Comparison of ENCODE assay signal across 14 cellular contexts in the genomic region with DNA sequence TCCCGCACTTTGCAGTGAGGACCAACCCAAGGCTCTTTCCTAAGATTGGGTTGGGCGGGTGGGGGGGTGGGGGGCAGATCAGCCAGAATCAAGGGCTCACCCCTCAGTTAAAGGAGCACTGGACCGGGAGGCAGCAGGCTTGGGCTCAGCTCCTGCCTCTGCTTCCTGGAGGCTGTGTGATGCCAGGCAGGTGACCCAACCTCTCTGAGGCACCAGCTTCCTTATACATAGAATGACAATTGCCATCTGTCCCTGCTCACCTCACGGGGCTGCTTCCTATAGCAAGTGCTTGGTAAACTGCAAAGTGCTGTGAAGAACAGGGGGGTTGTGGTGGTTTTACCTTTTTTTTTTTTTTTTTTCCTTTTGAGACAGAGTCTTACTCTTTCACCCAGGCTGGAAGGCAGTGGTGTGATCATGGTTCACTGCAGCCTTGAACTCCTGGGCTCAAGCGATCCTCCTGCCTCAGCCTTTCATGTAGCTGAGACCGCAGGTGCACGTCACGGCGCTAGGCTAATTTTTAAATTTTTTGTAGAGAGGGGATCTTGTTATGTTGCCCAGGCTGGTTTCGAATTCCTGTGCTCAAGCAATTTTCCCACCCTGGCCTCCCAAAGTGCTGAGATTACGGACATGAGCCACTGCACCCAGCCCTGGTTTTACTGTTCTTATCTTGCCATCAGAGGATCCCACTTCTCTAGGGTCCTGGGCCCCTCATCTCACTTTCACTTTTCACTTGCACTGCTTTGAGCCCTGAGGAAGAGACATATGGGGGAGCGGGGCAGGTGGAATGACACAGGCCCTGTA. TPM values are rescaled to one million over a fixed set of nuclear protein-coding genes. Genes with fewer than 3 reads are reported as not detected.
DNase-seq lines count a peak whose midpoint lies in the region; FAIRE-seq and TF ChIP-seq lines count a peak whose summit lies in the region.
"Had no signal": no experiment of that assay in that cellular context is flagged by ENCODE, and none has a peak within 500 bp of the region (broad histone marks: within the 10 kb centered on the region; RNA-seq: fewer than 3 reads in every experiment).

No MANE protein-coding gene starts in this region.

- H3K79me2 ChIP-seq in H9 (ENCODE audit: insufficient read depth, low read length), result no peaks in the 10 kb centered on the region

- WGBS in neuronal stem cell (ENCODE audit: extremely low coverage in 2 of 2, insufficient read length in 2 of 2, insufficient replicate concordance in 1 of 2), 2 donors, result no CpG with 5 or more reads among the region's 12 CpGs
- WGBS in H9 (ENCODE audit: extremely low coverage, insufficient read length, low lambda C conversion rate), result no CpG with 5 or more reads among the region's 12 CpGs

- H3K36me3 ChIP-seq in CD4-positive, alpha-beta memory T cell (ENCODE audit: insufficient read depth, low read length), result no peaks in the 10 kb centered on the region
- H3K36me3 ChIP-seq in neuronal stem cell (replicated peaks in 1 of 2; ENCODE audit: control insufficient read depth in 2 of 2, insufficient read depth in 2 of 2, low read length in 2 of 2), result no peaks in the 10 kb centered on the region
- H3K36me3 ChIP-seq in colonic mucosa, result no peaks in the 10 kb centered on the region
- H3K36me3 ChIP-seq: SJSA1 had no signal

- H3K4me3 ChIP-seq in CD4-positive, alpha-beta memory T cell (ENCODE audit: low read length in 2 of 2), result no peak overlapping the region
- H3K4me3 ChIP-seq in neuronal stem cell (ENCODE audit: low read length in 2 of 2), result no peak overlapping the region
- no peak overlapping the region for H3K4me3 ChIP-seq in colonic mucosa
- H3K4me3 ChIP-seq: SJSA1, testis had no signal

- H3K56ac ChIP-seq in H9 (ENCODE audit: insufficient read length, low read depth, low read length), result no peak overlapping the region

- no peak overlapping the region for H4K91ac ChIP-seq in neuronal stem cell (ENCODE audit: low read depth, low read length, poor library complexity)
- no peak overlapping the region for H4K91ac ChIP-seq in H9 (ENCODE audit: insufficient read length, low read depth, low read length)

- H3K27me3 ChIP-seq in CD4-positive, alpha-beta memory T cell (ENCODE audit: insufficient read depth, low read length), result no peaks in the 10 kb centered on the region
- H3K27me3 ChIP-seq in neuronal stem cell (ENCODE audit: control insufficient read depth in 3 of 3, insufficient read depth in 3 of 3, low read depth in 1 of 3, low read length in 3 of 3) (peaks cover 0 to 49% (median 0%) of the 10 kb centered on the region in 3 experiments), H9 (ENCODE audit: insufficient read depth, low read length) (no peaks in the 10 kb centered on the region), colonic mucosa (no peaks in the 10 kb centered on the region)
- H3K27me3 ChIP-seq: testis had no signal

- H3K27ac ChIP-seq in CD4-positive, alpha-beta memory T cell (ENCODE audit: low read depth, low read length), result no peak overlapping the region
- H3K27ac ChIP-seq in neuronal stem cell (replicated peaks; ENCODE audit: low read length), result no peak overlapping the region
- H3K27ac ChIP-seq in H9 (ENCODE audit: insufficient read length, low read depth, low read length), result no peak overlapping the region
- no peak overlapping the region for H3K27ac ChIP-seq in colonic mucosa
- H3K27ac ChIP-seq: KMS-11, SJSA1, testis had no signal

- H3K9ac ChIP-seq in neuronal stem cell (ENCODE audit: low read depth, low read length, poor library complexity) (no peak overlapping the region), H9 (ENCODE audit: extremely low read depth, insufficient read length, low read length) (no peak overlapping the region), colonic mucosa (ENCODE audit: low read depth in 2 of 2, low read length in 2 of 2) (no peak overlapping the region)
- H3K9ac ChIP-seq: KMS-11 had no signal

- H3T11ph ChIP-seq in H9 (ENCODE audit: low read length), result no peak overlapping the region

- no peaks in the 10 kb centered on the region for H3K9me3 ChIP-seq in CD4-positive, alpha-beta memory T cell (ENCODE audit: control insufficient read depth in 1 of 2, low read length in 2 of 2)
- no peaks in the 10 kb centered on the region for H3K9me3 ChIP-seq in neuronal stem cell (replicated peaks in 1 of 2; ENCODE audit: control insufficient read depth in 2 of 2, insufficient read depth in 1 of 2, low read depth in 1 of 2, low read length in 2 of 2)
- no peaks in the 10 kb centered on the region for H3K9me3 ChIP-seq in H9 (ENCODE audit: control insufficient read depth, low read depth, low read length)
- no peaks in the 10 kb centered on the region for H3K9me3 ChIP-seq in colonic mucosa
- H3K9me3 ChIP-seq: SJSA1, testis had no signal

- H3K27ac Mint-ChIP-seq in CD4-positive, alpha-beta memory T cell, result peak overlapping the region in 6 of 7 donors; percentile 11 to 85 (median 62)
- H3K27ac Mint-ChIP-seq in activated T-helper 2 cell treated with anti-CD3 and anti-CD28 coated beads, Interferon-gamma antibody, Interleukin-2, Interleukin-4, amounts not matched to agents 10 μg/mL and 5 μg/mL and 100 μg/mL, durations not matched to agents 14 hours and 24 hours and 36 hours, result peak overlapping the region; percentile 53
- H3K27ac Mint-ChIP-seq in H9, result peak overlapping the region in 1 of 3 experiments; percentile 50; a peak in 1 of 7 replicates

- peak; percentile 47 for FAIRE-seq in GM18507 (lab: Jason Lieb, UNC)
- FAIRE-seq: islet of Langerhans had no signal

- H2AK5ac ChIP-seq in neuronal stem cell (ENCODE audit: low read depth, low read length), result peak overlapping the region; percentile 71
- no peak overlapping the region for H2AK5ac ChIP-seq in H9 (ENCODE audit: insufficient read length, low read length)

- peaks cover 8 to 25% (median 21%) of the 10 kb centered on the region in 4 donors for H3K4me1 Mint-ChIP-seq in CD4-positive, alpha-beta memory T cell
- peaks cover 22% of the 10 kb centered on the region for H3K4me1 Mint-ChIP-seq in activated T-helper 2 cell treated with anti-CD3 and anti-CD28 coated beads, Interferon-gamma antibody, Interleukin-2, Interleukin-4, amounts not matched to agents 10 μg/mL and 5 μg/mL and 100 μg/mL, durations not matched to agents 14 hours and 24 hours and 36 hours (ENCODE audit: low read depth)
- H3K4me1 Mint-ChIP-seq in H9, result peaks cover 14 to 39% of the 10 kb centered on the region in 2 experiments

- H3K79me1 ChIP-seq in neuronal stem cell (ENCODE audit: low read depth, low read length), result no peaks in the 10 kb centered on the region
- no peaks in the 10 kb centered on the region for H3K79me1 ChIP-seq in H9 (ENCODE audit: insufficient read depth, low read depth, low read length, poor library complexity, severe bottlenecking)

- no peak overlapping the region for H4K5ac ChIP-seq in H9 (ENCODE audit: insufficient read length, low read depth, low read length)

- H3K9me3 Mint-ChIP-seq in CD4-positive, alpha-beta memory T cell, result no peaks in the 10 kb centered on the region
- H3K9me3 Mint-ChIP-seq in activated T-helper 2 cell treated with anti-CD3 and anti-CD28 coated beads, Interferon-gamma antibody, Interleukin-2, Interleukin-4, amounts not matched to agents 10 μg/mL and 5 μg/mL and 100 μg/mL, durations not matched to agents 14 hours and 24 hours and 36 hours, result no peaks in the 10 kb centered on the region
- no peaks in the 10 kb centered on the region for H3K9me3 Mint-ChIP-seq in H9

- no peak overlapping the region for H2BK20ac ChIP-seq in H9 (ENCODE audit: low read depth, low read length, poor library complexity, severe bottlenecking)

- no peaks in the 10 kb centered on the region for H4K20me1 ChIP-seq in H9 (ENCODE audit: control insufficient read depth, insufficient read depth, insufficient read length)

- peak in 2 of 5 donors; percentile 24 to 53 for DNase-seq in CD4-positive, alpha-beta memory T cell
- no peak for DNase-seq in GM18507 (ENCODE audit: extremely low spot score, insufficient read length, low read depth)
- no peak for DNase-seq in activated T-helper 2 cell treated with anti-CD3 and anti-CD28 coated beads, Interferon-gamma antibody, Interleukin-2, Interleukin-4, amounts not matched to agents 10 μg/mL and 5 μg/mL and 100 μg/mL, durations not matched to agents 14 hours and 24 hours and 36 hours (ENCODE audit: low spot score)
- no peak for DNase-seq in neuronal stem cell (ENCODE audit: low spot score)
- no peak for DNase-seq in H9
- no peak for DNase-seq in colonic mucosa
- no peak for DNase-seq in germinal center (ENCODE audit: low spot score)
- DNase-seq: amniotic stem cell, NCI-H187, testis had no signal

- TF ChIP-seq CTCF in H9 (conservative IDR thresholded peaks at IDR 0.05) (no peak), colonic mucosa (IDR thresholded peaks at IDR 0.05) (no peak)

- H3K18ac ChIP-seq in neuronal stem cell (ENCODE audit: low read length), result peak overlapping the region; percentile 51
- H3K18ac ChIP-seq in H9 (ENCODE audit: insufficient read length, low read depth, low read length), result no peak overlapping the region

- POLR2A ChIA-PET in CD4-positive, alpha-beta memory T cell (lab: Charles Lee; ENCODE audit: partially characterized antibody), result interaction anchor here (1.1 kb wide), 1 partner anchor 67 kb away, joined by 3 read pairs; a partner anchor contains a TSS

- H3K4me3 Mint-ChIP-seq in CD4-positive, alpha-beta memory T cell, result peak overlapping the region; percentile 52 to 76 (median 68)
- H3K4me3 Mint-ChIP-seq in activated T-helper 2 cell treated with anti-CD3 and anti-CD28 coated beads, Interferon-gamma antibody, Interleukin-2, Interleukin-4, amounts not matched to agents 10 μg/mL and 5 μg/mL and 100 μg/mL, durations not matched to agents 14 hours and 24 hours and 36 hours (ENCODE audit: low read depth), result peak overlapping the region; percentile 3
- H3K4me3 Mint-ChIP-seq in H9, result no peak overlapping the region

- no peak overlapping the region for H2AFZ ChIP-seq in neuronal stem cell (ENCODE audit: low read length)
- no peak overlapping the region for H2AFZ ChIP-seq in H9 (ENCODE audit: low read length)

- H3K27me3 Mint-ChIP-seq in CD4-positive, alpha-beta memory T cell, result peaks cover 0 to 3% of the 10 kb centered on the region in 2 donors
- no peaks in the 10 kb centered on the region for H3K27me3 Mint-ChIP-seq in activated T-helper 2 cell treated with anti-CD3 and anti-CD28 coated beads, Interferon-gamma antibody, Interleukin-2, Interleukin-4, amounts not matched to agents 10 μg/mL and 5 μg/mL and 100 μg/mL, durations not matched to agents 14 hours and 24 hours and 36 hours (ENCODE audit: low read depth)
- peaks cover 9% of the 10 kb centered on the region for H3K27me3 Mint-ChIP-seq in H9 (ENCODE audit: low read depth)

- peaks cover 25% of the 10 kb centered on the region for H3K4me1 ChIP-seq in CD4-positive, alpha-beta memory T cell (ENCODE audit: insufficient read depth, low read length)
- peaks cover 6 to 16% of the 10 kb centered on the region in 2 donors for H3K4me1 ChIP-seq in neuronal stem cell (ENCODE audit: control insufficient read depth in 2 of 2, insufficient read depth in 1 of 2, low read depth in 1 of 2, low read length in 2 of 2)
- H3K4me1 ChIP-seq in H9 (ENCODE audit: insufficient read depth, low read length), result no peaks in the 10 kb centered on the region
- H3K4me1 ChIP-seq in colonic mucosa, result no peaks in the 10 kb centered on the region
- H3K4me1 ChIP-seq: SJSA1 had no signal

- H3K14ac ChIP-seq in neuronal stem cell (ENCODE audit: low read length), result no peak overlapping the region
- H3K14ac ChIP-seq in H9 (ENCODE audit: insufficient read depth, low read length), result no peak overlapping the region

- H3K23me2 ChIP-seq in H9 (ENCODE audit: insufficient read length, low read depth, low read length, poor library complexity, severe bottlenecking), result no peaks in the 10 kb centered on the region

- intact Hi-C loops in CD4-positive, alpha-beta memory T cell (cut with micrococcal nuclease), result no loop called here
- intact Hi-C loops in activated T-helper 2 cell treated with anti-CD3 and anti-CD28 coated beads, Interferon-gamma antibody, Interleukin-2, Interleukin-4, amounts not matched to agents 10 μg/mL and 5 μg/mL and 100 μg/mL, durations not matched to agents 14 hours and 24 hours and 36 hours (cut with micrococcal nuclease), result no loop called here
- intact Hi-C loops in colonic mucosa (cut with DNase I), result no loop called here

- H3K23ac ChIP-seq in neuronal stem cell (ENCODE audit: low read depth, low read length, poor library complexity) (no peak overlapping the region), H9 (ENCODE audit: insufficient read length, low read depth, low read length) (no peak overlapping the region)

- H4K8ac ChIP-seq in neuronal stem cell (ENCODE audit: low read depth, low read length) (no peak overlapping the region), H9 (replicated peaks; ENCODE audit: insufficient read length, low read depth, low read length) (no peak overlapping the region)

- H2BK120ac ChIP-seq in neuronal stem cell (ENCODE audit: low read depth, low read length), result no peak overlapping the region
- H2BK120ac ChIP-seq in H9 (ENCODE audit: low read depth, low read length, poor library complexity, severe bottlenecking), result no peak overlapping the region

- CTCF ChIA-PET in CD4-positive, alpha-beta memory T cell (lab: Charles Lee; ENCODE audit: partially characterized antibody), result interaction anchor here (1.9 to 4.5 kb wide), 3 partner anchors 20 to 23 kb away, joined by 7 to 32 read pairs (median 8); no protein-coding TSS in a partner anchor

- no peak overlapping the region for H3K4me2 ChIP-seq in neuronal stem cell (ENCODE audit: insufficient read depth, low read length, poor library complexity, severe bottlenecking)
- H3K4me2 ChIP-seq in H9 (ENCODE audit: insufficient read depth, insufficient read length, low read length), result no peak overlapping the region
- H3K4me2 ChIP-seq: KMS-11 had no signal

- H2BK5ac ChIP-seq in neuronal stem cell (ENCODE audit: low read length), result no peak overlapping the region
- H2BK5ac ChIP-seq in H9 (ENCODE audit: insufficient read length, low read length), result no peak overlapping the region

- no peak overlapping the region for H3K4ac ChIP-seq in neuronal stem cell (ENCODE audit: low read length)
- no peak overlapping the region for H3K4ac ChIP-seq in H9 (ENCODE audit: low read depth, low read length)

- no peaks in the 10 kb centered on the region for H3K36me3 Mint-ChIP-seq in CD4-positive, alpha-beta memory T cell
- H3K36me3 Mint-ChIP-seq in activated T-helper 2 cell treated with anti-CD3 and anti-CD28 coated beads, Interferon-gamma antibody, Interleukin-2, Interleukin-4, amounts not matched to agents 10 μg/mL and 5 μg/mL and 100 μg/mL, durations not matched to agents 14 hours and 24 hours and 36 hours (ENCODE audit: low read depth), result no peaks in the 10 kb centered on the region
- no peaks in the 10 kb centered on the region for H3K36me3 Mint-ChIP-seq in H9 (ENCODE audit: insufficient read depth in 1 of 3, low read depth in 3 of 3)

- H2BK15ac ChIP-seq in neuronal stem cell (ENCODE audit: low read length) (no peak overlapping the region), H9 (ENCODE audit: low read depth, low read length) (no peak overlapping the region)

- H2BK12ac ChIP-seq in neuronal stem cell (ENCODE audit: low read length) (no peak overlapping the region), H9 (ENCODE audit: insufficient read length, low read depth, low read length) (no peak overlapping the region)

RNA-seq across cellular contexts. Expression of a gene that starts 11.5 kb away (rescaled TPM):
- total RNA-seq in CD4-positive, alpha-beta memory T cell, result under 1 TPM; 0.20 to 0.33 TPM
- under 1 TPM in 1 of 2 donors, not detected in 1; 0.14 TPM for polyA plus RNA-seq in CD4-positive, alpha-beta memory T cell
- total RNA-seq in activated T-helper 2 cell treated with anti-CD3 and anti-CD28 coated beads, Interferon-gamma antibody, Interleukin-2, Interleukin-4, amounts not matched to agents 10 μg/mL and 5 μg/mL and 100 μg/mL, durations not matched to agents 14 hours and 24 hours and 36 hours, result 0.57 and 0.78 TPM in 2 replicates
- polyA plus RNA-seq in neuronal stem cell (2013, experiment 1 of 2), result 3.1 TPM
- polyA plus RNA-seq in neuronal stem cell (2013, experiment 2 of 2), result 3.2 TPM
- total RNA-seq in H9 (2021) (1.4 TPM in 2 replicates), colonic mucosa (1 to 10 TPM; 1.8 to 1.9 TPM)
- total RNA-seq: dermis microvascular lymphatic vessel endothelial cell had no signal

Comparison
In these comparisons a context has a peak if more than half of its experiments do, and no peak if none do; other contexts are left out.
1. H3K4me3 Mint-ChIP-seq: peak in CD4-positive, alpha-beta memory T cell (8 of 8) and activated T-helper 2 cell treated with anti-CD3 and anti-CD28 coated beads, Interferon-gamma antibody, Interleukin-2, Interleukin-4, amounts not matched to agents 10 μg/mL and 5 μg/mL and 100 μg/mL, durations not matched to agents 14 hours and 24 hours and 36 hours (single experiment); none in H9 (0 of 2).